9 cellular contexts compared by ENCODE assay signal in the genomic region with DNA sequence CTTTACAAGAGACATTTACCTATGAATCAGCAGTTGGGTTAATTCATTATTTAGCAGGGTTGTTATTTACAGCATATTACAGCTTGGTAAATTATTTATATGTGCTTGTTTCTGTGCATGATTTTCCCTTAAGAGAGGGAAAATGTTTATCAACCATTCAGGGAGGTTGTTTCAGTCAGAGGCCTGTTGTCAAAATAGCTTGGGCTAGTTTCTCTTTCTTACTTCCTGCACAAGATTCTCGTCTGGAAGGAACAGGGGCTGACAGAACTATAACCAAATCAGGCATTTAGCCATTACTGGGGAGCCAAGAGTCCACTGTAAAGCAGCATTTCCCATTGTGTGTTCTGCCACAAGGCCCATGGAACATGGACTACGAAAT.
"Had no signal": no experiment of that assay in that cellular context is flagged by ENCODE, and none has a peak within 500 bp of the region (broad histone marks: within the 10 kb centered on the region; RNA-seq: fewer than 3 reads in every experiment).

No MANE protein-coding gene starts in this region.

- H3K4me1 Mint-ChIP-seq: activated naive CD4-positive, alpha-beta T cell treated with anti-CD3 and anti-CD28 coated beads, Interleukin-2, amount 50 U/mL, for 24 hours had no signal

- H3K27ac Mint-ChIP-seq: activated naive CD4-positive, alpha-beta T cell treated with anti-CD3 and anti-CD28 coated beads, Interleukin-2, amount 50 U/mL, for 24 hours; effector memory CD8-positive, alpha-beta T cell had no signal

- H3K36me3 Mint-ChIP-seq: activated naive CD4-positive, alpha-beta T cell treated with anti-CD3 and anti-CD28 coated beads, Interleukin-2, amount 50 U/mL, for 24 hours had no signal

- H3K27me3 Mint-ChIP-seq: activated naive CD4-positive, alpha-beta T cell treated with anti-CD3 and anti-CD28 coated beads, Interleukin-2, amount 50 U/mL, for 24 hours; effector memory CD8-positive, alpha-beta T cell had no signal

- DNase-seq: activated CD4-positive, alpha-beta T cell treated with anti-CD3 and anti-CD28 coated beads, Interleukin-2, amount 50 U/mL, for 4 hours; activated T-cell treated with anti-CD3 and anti-CD28 coated beads, Interleukin-2, amount 50 U/mL, for 1 hour; central memory CD4-positive, alpha-beta T cell; effector memory CD8-positive, alpha-beta T cell; gastrocnemius medialis; left ventricle myocardium superior; stomach had no signal

- ATAC-seq: activated CD4-positive, CD25-positive, alpha-beta regulatory T cell treated with anti-CD3 and anti-CD28 coated beads, Interleukin-2, amount 50 U/mL, for 24 hours; effector memory CD8-positive, alpha-beta T cell; gastrocnemius medialis; left ventricle myocardium superior had no signal

- H3K4me3 Mint-ChIP-seq: activated naive CD4-positive, alpha-beta T cell treated with anti-CD3 and anti-CD28 coated beads, Interleukin-2, amount 50 U/mL, for 24 hours; effector memory CD8-positive, alpha-beta T cell had no signal

- H3K9me3 Mint-ChIP-seq: activated naive CD4-positive, alpha-beta T cell treated with anti-CD3 and anti-CD28 coated beads, Interleukin-2, amount 50 U/mL, for 24 hours; effector memory CD8-positive, alpha-beta T cell had no signal
